In genomic region chr9:73076-73899, GRCh38 we compare ENCODE assay signal across 7 cellular contexts. TPM values are rescaled to one million over a fixed set of nuclear protein-coding genes. Genes with fewer than 3 reads are reported as not detected.
DNase-seq lines count a peak whose midpoint lies in the region; ATAC-seq and TF ChIP-seq lines count a peak whose summit lies in the region.
"Not testable (repeated sequence)": the region's sequence is repeated elsewhere in the genome, so short reads cannot be mapped to it uniquely, and the experiment has no call there.

No MANE protein-coding gene starts in this region.

- 1% methylated on average over 70 to 83 of the region's 109 CpGs for WGBS in mesodermal cell (ENCODE audit: insufficient coverage in 2 of 2), 2 experiments

- not testable (repeated sequence) for H3K4me1 ChIP-seq in mesodermal cell (ENCODE audit: control insufficient read depth, insufficient read depth, low read length, poor library complexity, severe bottlenecking); skeletal muscle tissue (ENCODE audit: control insufficient read depth in 3 of 3, insufficient read depth in 3 of 3, low read length in 3 of 3)

- not testable (repeated sequence) for H3K27ac ChIP-seq in RWPE1; mesodermal cell (ENCODE audit: low read depth, low read length, severe bottlenecking); skeletal muscle tissue (ENCODE audit: low read depth, low read length)
- peak overlapping the region in 1 of 2 donors; percentile 41 for H3K27ac ChIP-seq in coronary artery

- not testable (repeated sequence) for H3K9me3 ChIP-seq in mesodermal cell (ENCODE audit: control insufficient read depth, low read length); skeletal muscle tissue (ENCODE audit: control insufficient read depth in 3 of 3, low read length in 3 of 3)

- CTCF ChIA-PET in RWPE1 (lab: Yijun Ruan, JAX): not testable (repeated sequence)

- H3K9ac ChIP-seq in skeletal muscle tissue (ENCODE audit: low read depth in 1 of 3, low read length in 3 of 3): not testable (repeated sequence)

- in situ Hi-C loops in GM13977 (cut with MboI; ENCODE audit: low pct_unique_long_range_greater_than_20kb, low sequenced_read_pairs, unreplicated experiment): not testable (repeated sequence)

- H3K36me3 ChIP-seq in mesodermal cell (ENCODE audit: control insufficient read depth, insufficient read depth, low read length); skeletal muscle tissue (ENCODE audit: control insufficient read depth in 3 of 3, insufficient read depth in 3 of 3, low read length in 3 of 3): not testable (repeated sequence)

- peak; percentile 78 to 84 for ATAC-seq in left cardiac atrium

- H3K4me3 ChIP-seq in coronary artery: peak overlapping the region; percentile 69
- H3K4me3 ChIP-seq in mesodermal cell (ENCODE audit: extremely low read depth, insufficient read depth, low read length, poor library complexity, severe bottlenecking): peak overlapping the region; percentile 21
- H3K4me3 ChIP-seq in skeletal muscle tissue (ENCODE audit: low read length in 3 of 3): peak overlapping the region in 2 of 3 donors; percentile 32 to 49

- DNase-seq in GM13977 (ENCODE audit: low spot score): peak; percentile 25
- DNase-seq in RWPE1 (ENCODE audit: low spot score): peak; percentile 0
- DNase-seq in activated T-cell treated with anti-CD3 and anti-CD28 coated beads, Interleukin-2, amount 50 U/mL, for 48 hours: peak; percentile 37 to 40
- not testable (repeated sequence) for DNase-seq in coronary artery (ENCODE audit: low spot score)
- DNase-seq in left cardiac atrium: peak; percentile 31

- not testable (repeated sequence) for TF ChIP-seq CTCF in GM13977 (IDR thresholded peaks at IDR 0.05; ENCODE audit: extremely low read depth, insufficient read depth, missing control alignments); RWPE1 (conservative IDR thresholded peaks at IDR 0.05; ENCODE audit: low read depth); coronary artery (IDR thresholded peaks at IDR 0.05)

- not testable (repeated sequence) for H3K27me3 ChIP-seq in skeletal muscle tissue (ENCODE audit: control insufficient read depth in 3 of 3, insufficient read depth in 3 of 3, low read length in 3 of 3)

- POLR2A ChIA-PET in RWPE1 (lab: Yijun Ruan, JAX; ENCODE audit: low non-redundant PET): not testable (repeated sequence)

- intact Hi-C loops in left cardiac atrium (cut with DNase I): not testable (repeated sequence)

RNA-seq across cellular contexts. Expression of gene WASHC1, which starts 44.0 kb away (rescaled TPM):
- 10 to 100 TPM; 11.9 to 15.2 TPM for total RNA-seq in left cardiac atrium
- polyA plus RNA-seq in mesodermal cell (2013, experiment 1 of 2): 16.9 TPM
- 14.2 TPM for polyA plus RNA-seq in mesodermal cell (2013, experiment 2 of 2)
- 5.7 TPM for total RNA-seq in skeletal muscle tissue

RNA-seq across cellular contexts. Expression of gene FOXD4, which starts 44.9 kb away (rescaled TPM):
- not detected for total RNA-seq in left cardiac atrium
- polyA plus RNA-seq in mesodermal cell (2013, experiment 1 of 2): not detected
- polyA plus RNA-seq in mesodermal cell (2013, experiment 2 of 2): not detected
- total RNA-seq in skeletal muscle tissue: 0.52 TPM
